In genomic region chr16:2511996-2512919, GRCh38 we compare ENCODE assay signal across 9 cellular contexts. TPM values are rescaled to one million over a fixed set of nuclear protein-coding genes. Genes with fewer than 3 reads are reported as not detected.
DNase-seq lines count a peak whose midpoint lies in the region; ATAC-seq and TF ChIP-seq lines count a peak whose summit lies in the region.
"Had no signal": no experiment of that assay in that cellular context is flagged by ENCODE, and none has a peak within 500 bp of the region (broad histone marks: within the 10 kb centered on the region; RNA-seq: fewer than 3 reads in every experiment).

No MANE protein-coding gene starts in this region.

- no peaks in the 10 kb centered on the region for H3K36me3 Mint-ChIP-seq in stimulated activated naive CD8-positive, alpha-beta T cell treated with anti-CD3 and anti-CD28 coated beads, Interleukin-15, Interleukin-2, amounts not matched to agents 100 ng/mL and 50 ng/mL, for 24 hours (ENCODE audit: low read depth)
- H3K36me3 Mint-ChIP-seq in nephron (ENCODE audit: low read depth) = peaks cover 8% of the 10 kb centered on the region

- H3K36me3 ChIP-seq in mammary epithelial cell (ENCODE audit: insufficient read depth, low read length) = no peaks in the 10 kb centered on the region

- no peaks in the 10 kb centered on the region for H3K9me3 Mint-ChIP-seq in stimulated activated naive CD8-positive, alpha-beta T cell treated with anti-CD3 and anti-CD28 coated beads, Interleukin-15, Interleukin-2, amounts not matched to agents 100 ng/mL and 50 ng/mL, for 24 hours
- no peaks in the 10 kb centered on the region for H3K9me3 Mint-ChIP-seq in nephron

- no TSS peak for BruUV-seq in mammary epithelial cell (replicated peaks; lab: Mats Ljungman, UMichigan)

- CTCF ChIA-PET in mammary epithelial cell (lab: Charles Lee; ENCODE audit: low non-redundant PET) = no interaction called here
- CTCF ChIA-PET in HEK293T (lab: Yijun Ruan, JAX) = interaction anchor here (0.6 kb wide), 1 partner anchor 415 kb away, joined by 3 read pairs; no protein-coding TSS in a partner anchor

- POLR2A ChIA-PET in HEK293T (lab: Yijun Ruan, JAX) = interaction anchor here (0.6 to 1.3 kb wide), 3 partner anchors 11 to 33 kb away, joined by 3 to 5 read pairs (median 3); partner anchors contain the start of gene PDPK1

- no peak overlapping the region for H3K4me2 ChIP-seq in mammary epithelial cell (ENCODE audit: insufficient read depth, low read depth, low read length)

- intact Hi-C loops in mammary epithelial cell (cut with micrococcal nuclease) = no loop called here

- H3K9me3 ChIP-seq in mammary epithelial cell (replicated peaks; ENCODE audit: insufficient read depth, low read length) = no peaks in the 10 kb centered on the region

- TF ChIP-seq CTCF in mammary epithelial cell (conservative IDR thresholded peaks at IDR 0.05 in 1 of 2, IDR thresholded peaks at IDR 0.05 in 1 of 2; ENCODE audit: extremely low read depth in 1 of 2, insufficient read depth in 1 of 2, low read depth in 1 of 2, low read length in 2 of 2) = no peak
- no peak for TF ChIP-seq CTCF in nephron (IDR thresholded peaks at IDR 0.05; ENCODE audit: unreplicated experiment in 3 of 3)

- no peak overlapping the region for H3K4me3 ChIP-seq in mammary epithelial cell (replicated peaks in 1 of 3; ENCODE audit: insufficient read depth in 1 of 3, low read depth in 2 of 3, low read length in 3 of 3)

- H3K9ac ChIP-seq in mammary epithelial cell (ENCODE audit: insufficient read depth, low read length) = no peak overlapping the region

- no peaks in the 10 kb centered on the region for H3K27me3 Mint-ChIP-seq in stimulated activated naive CD8-positive, alpha-beta T cell treated with anti-CD3 and anti-CD28 coated beads, Interleukin-15, Interleukin-2, amounts not matched to agents 100 ng/mL and 50 ng/mL, for 24 hours
- H3K27me3 Mint-ChIP-seq in nephron (ENCODE audit: low read depth) = no peaks in the 10 kb centered on the region

- peak overlapping the region; percentile 69 for H2AFZ ChIP-seq in mammary epithelial cell (ENCODE audit: low read depth, low read length)

- H3K4me1 Mint-ChIP-seq in stimulated activated naive CD8-positive, alpha-beta T cell treated with anti-CD3 and anti-CD28 coated beads, Interleukin-15, Interleukin-2, amounts not matched to agents 100 ng/mL and 50 ng/mL, for 24 hours (ENCODE audit: low read depth) = peaks cover 56% of the 10 kb centered on the region
- peaks cover 52% of the 10 kb centered on the region for H3K4me1 Mint-ChIP-seq in nephron

- peak overlapping the region; percentile 86 for H3K4me3 Mint-ChIP-seq in stimulated activated naive CD8-positive, alpha-beta T cell treated with anti-CD3 and anti-CD28 coated beads, Interleukin-15, Interleukin-2, amounts not matched to agents 100 ng/mL and 50 ng/mL, for 24 hours
- H3K4me3 Mint-ChIP-seq in nephron = peak overlapping the region; percentile 86 to 89 (median 89)

- DNase-seq in stimulated activated naive CD8-positive, alpha-beta T cell treated with anti-CD3 and anti-CD28 coated beads, Interleukin-15, Interleukin-2, amounts not matched to agents 100 U/mL and 50 U/mL, for 24 hours = no peak
- DNase-seq in mammary epithelial cell (no peak), HEK293T (ENCODE audit: extremely low spot score) (no peak), NCI-H1694 treated with DMSO at 0.1 percent for 48 hours (lab: John Stamatoyannopoulos, UW) (no peak), islet precursor cell (no peak)
- DNase-seq: foreskin keratinocyte had no signal

- ATAC-seq in stimulated activated naive CD8-positive, alpha-beta T cell treated with anti-CD3 and anti-CD28 coated beads, Interleukin-15, Interleukin-2, amounts not matched to agents 100 U/mL and 50 U/mL, for 24 hours = no peak
- no peak for ATAC-seq in HG03565 (IDR thresholded peaks at IDR 0.05; ENCODE audit: unreplicated experiment)

- no peaks in the 10 kb centered on the region for H3K27me3 ChIP-seq in mammary epithelial cell (ENCODE audit: insufficient read depth, low read length)
- H3K27me3 ChIP-seq: foreskin keratinocyte had no signal

- WGBS in mammary epithelial cell (ENCODE audit: low coverage, missing lambda C conversion rate) = 85% methylated on average over 16 of the region's 17 CpGs

- H3K27ac ChIP-seq in mammary epithelial cell (ENCODE audit: insufficient read depth, low read depth, low read length) = no peak overlapping the region
- H3K27ac ChIP-seq: foreskin keratinocyte had no signal

- dilution Hi-C loops in mammary epithelial cell (cut with HindIII; ENCODE audit: low sequenced_read_pairs) = no loop called here

- H3K27ac Mint-ChIP-seq in stimulated activated naive CD8-positive, alpha-beta T cell treated with anti-CD3 and anti-CD28 coated beads, Interleukin-15, Interleukin-2, amounts not matched to agents 100 ng/mL and 50 ng/mL, for 24 hours = peak overlapping the region; percentile 71
- H3K27ac Mint-ChIP-seq in nephron = peak overlapping the region; percentile 97 to 99 (median 98)

- peaks cover 27% of the 10 kb centered on the region for H3K4me1 ChIP-seq in mammary epithelial cell (ENCODE audit: insufficient read depth, low read length)

- in situ Hi-C loops in mammary epithelial cell (cut with MboI; ENCODE audit: low sequenced_read_pairs in 2 of 2) = no loop called here

- H3K79me2 ChIP-seq in mammary epithelial cell (ENCODE audit: insufficient read depth, low read length) = peaks cover 35% of the 10 kb centered on the region

- no peaks in the 10 kb centered on the region for H4K20me1 ChIP-seq in mammary epithelial cell (ENCODE audit: insufficient read depth, low read length)

TF ChIP-seq in HEK293T, 16 proteins besides CTCF, POLR2A, EP300 and RAD21:
- no peak for TF ChIP-seq CTBP1 (IDR thresholded peaks at IDR 0.05; ENCODE audit: borderline replicate concordance)
- TF ChIP-seq TARDBP (IDR thresholded peaks at IDR 0.05) = no peak
- no peak for TF ChIP-seq HDGF (IDR thresholded peaks at IDR 0.05; ENCODE audit: borderline replicate concordance)
- TF ChIP-seq ZNF384 (IDR thresholded peaks at IDR 0.05) = no peak
- no peak for TF ChIP-seq FOXA1 (IDR thresholded peaks at IDR 0.05)
- TF ChIP-seq FOXM1 (IDR thresholded peaks at IDR 0.05; ENCODE audit: borderline replicate concordance) = no peak
- TF ChIP-seq LEF1 (IDR thresholded peaks at IDR 0.05; ENCODE audit: borderline replicate concordance) = no peak
- TF ChIP-seq ELF4 (IDR thresholded peaks at IDR 0.05) = no peak
- no peak for TF ChIP-seq SP1 (IDR thresholded peaks at IDR 0.05)
- no peak for TF ChIP-seq ARNT (IDR thresholded peaks at IDR 0.05)
- TF ChIP-seq L3MBTL2 (conservative IDR thresholded peaks at IDR 0.05) = no peak
- TF ChIP-seq PKNOX1 (IDR thresholded peaks at IDR 0.05) = no peak

RNA-seq across cellular contexts. Expression of gene ATP6V0C, which starts 1.5 kb away (rescaled TPM):
- 100 to 1,000 TPM in 1 of 2 donors, 10 to 100 TPM in 1; 41.5 to 250 TPM for total RNA-seq in mammary epithelial cell
- 95.2 TPM for polyA plus RNA-seq in mammary epithelial cell
- 81.4 TPM for polyA minus RNA-seq in mammary epithelial cell

RNA-seq across cellular contexts. Expression of gene AMDHD2, which starts 7.9 kb away (rescaled TPM):
- total RNA-seq in mammary epithelial cell = 10 to 100 TPM; 23.5 to 31.9 TPM
- polyA plus RNA-seq in mammary epithelial cell = 12.2 TPM
- polyA minus RNA-seq in mammary epithelial cell = 4.4 TPM

RNA-seq across cellular contexts. Expression of gene CEMP1, which starts 18.9 kb away (rescaled TPM):
- under 1 TPM in 1 of 2 donors, not detected in 1; 0.33 TPM for total RNA-seq in mammary epithelial cell
- polyA plus RNA-seq in mammary epithelial cell = not detected
- not detected for polyA minus RNA-seq in mammary epithelial cell
- total RNA-seq: foreskin keratinocyte had no signal
- polyA plus RNA-seq: foreskin keratinocyte had no signal

RNA-seq across cellular contexts. Expression of gene PDPK1, which starts 25.6 kb away (rescaled TPM):
- 10 to 100 TPM; 28.2 to 33.7 TPM for total RNA-seq in mammary epithelial cell
- 22.8 TPM for polyA plus RNA-seq in mammary epithelial cell
- 84.3 TPM for polyA minus RNA-seq in mammary epithelial cell

RNA-seq across cellular contexts. Expression of gene TBC1D24, which starts 37.3 kb away (rescaled TPM):
- 10 to 100 TPM; 11.4 to 12.3 TPM for total RNA-seq in mammary epithelial cell
- 5.6 TPM for polyA plus RNA-seq in mammary epithelial cell
- 8.3 TPM for polyA minus RNA-seq in mammary epithelial cell
